9 cellular contexts compared by ENCODE assay signal in the genomic region with DNA sequence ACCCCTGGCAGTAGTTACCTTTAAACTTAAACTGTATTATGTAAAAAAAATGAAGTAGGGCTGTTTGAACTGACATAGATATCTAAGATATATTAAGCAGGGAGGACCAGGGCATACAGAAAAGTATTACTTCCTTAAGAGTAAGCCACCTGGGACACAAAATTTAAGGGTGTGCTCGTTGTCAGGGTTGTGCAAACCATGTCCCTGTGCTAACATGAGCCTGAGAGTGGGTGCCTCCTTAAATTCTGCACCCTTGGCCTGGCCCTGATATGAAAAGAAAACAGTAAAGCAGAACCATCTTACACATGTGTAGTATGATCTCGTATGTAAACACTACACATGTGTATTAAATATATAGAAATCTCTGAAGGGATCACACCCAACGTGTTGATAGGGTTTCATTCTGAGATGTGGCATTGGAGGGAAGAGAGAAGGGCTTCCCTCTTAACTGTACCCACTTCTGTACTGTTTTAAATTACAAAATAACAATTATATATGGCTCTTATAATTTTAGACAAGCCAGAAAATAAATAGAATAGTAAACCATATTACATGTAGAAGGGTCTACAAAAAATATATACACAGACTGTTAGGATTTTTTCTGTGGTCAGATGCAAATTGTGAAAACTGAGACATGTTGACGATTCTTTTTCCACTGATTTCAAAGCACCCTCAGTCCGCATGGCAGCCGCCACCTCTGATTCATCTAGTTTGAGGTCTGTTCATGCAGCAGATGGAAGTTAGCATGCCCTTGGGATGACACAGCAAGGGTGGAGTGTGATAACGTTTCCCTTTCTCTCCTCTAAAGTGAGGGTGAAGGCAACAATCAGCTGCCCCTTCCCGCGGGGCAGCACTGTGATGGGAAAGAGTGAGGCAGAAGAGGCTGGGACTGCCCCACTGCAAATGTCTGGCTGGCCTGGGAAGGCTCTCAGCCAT.
DNase-seq lines count a peak whose midpoint lies in the region; ATAC-seq lines count a peak whose summit lies in the region.
"Had no signal": no experiment of that assay in that cellular context is flagged by ENCODE, and none has a peak within 500 bp of the region (broad histone marks: within the 10 kb centered on the region; RNA-seq: fewer than 3 reads in every experiment).

No MANE protein-coding gene starts in this region.

- H2BK120ac ChIP-seq in trophoblast cell (ENCODE audit: insufficient read depth, low read length, poor library complexity): no peak overlapping the region

- H4K12ac ChIP-seq in trophoblast cell (ENCODE audit: low read depth, low read length): no peak overlapping the region

- H3K4me2 ChIP-seq in trophoblast cell (ENCODE audit: low read length): no peak overlapping the region

- H2BK12ac ChIP-seq in trophoblast cell (ENCODE audit: low read length): no peak overlapping the region

- H3K27me3 ChIP-seq in trophoblast cell (ENCODE audit: insufficient read depth, low read length): no peaks in the 10 kb centered on the region

- no peak overlapping the region for H3K14ac ChIP-seq in trophoblast cell (ENCODE audit: low read length)

- no peak overlapping the region for H2BK5ac ChIP-seq in trophoblast cell (ENCODE audit: low read depth, low read length, poor library complexity)

- no peak overlapping the region for H4K91ac ChIP-seq in trophoblast cell (ENCODE audit: low read depth, low read length)

- no peak overlapping the region for H3K23ac ChIP-seq in trophoblast cell (ENCODE audit: low read length)

- H3K9ac ChIP-seq in trophoblast cell (ENCODE audit: low read length): no peak overlapping the region

- H3K27ac ChIP-seq in trophoblast cell (ENCODE audit: low read depth, low read length): no peak overlapping the region

- no peak overlapping the region for H2AK5ac ChIP-seq in trophoblast cell (ENCODE audit: low read length)

- no peak overlapping the region for H3K4ac ChIP-seq in trophoblast cell (ENCODE audit: low read depth, low read length)

- no peak overlapping the region for H2AFZ ChIP-seq in trophoblast cell (ENCODE audit: insufficient read depth, low read length, poor library complexity)

- H3K79me1 ChIP-seq in trophoblast cell (ENCODE audit: low read length): no peaks in the 10 kb centered on the region

- DNase-seq in EH (ENCODE audit: low read depth): peak; percentile 58
- peak; percentile 38 for DNase-seq in amniotic stem cell (lab: John Stamatoyannopoulos, UW)
- peak; percentile 17 to 42 for DNase-seq in trophoblast cell
- no peak for DNase-seq in NCI-H526 treated with DMSO at 0.1 percent for 48 hours (lab: John Stamatoyannopoulos, UW)
- DNase-seq in DMS79 treated with DMSO at 0.1 percent for 48 hours (lab: John Stamatoyannopoulos, UW): no peak
- no peak for DNase-seq in COR-L47 (lab: John Stamatoyannopoulos, UW)
- DNase-seq: SW 1271 had no signal

- H3K79me2 ChIP-seq in trophoblast cell (ENCODE audit: control insufficient read depth, insufficient read depth, low read length, poor library complexity): no peaks in the 10 kb centered on the region

- no peak overlapping the region for H3K18ac ChIP-seq in trophoblast cell (ENCODE audit: low read length)

- no peaks in the 10 kb centered on the region for H3K9me3 ChIP-seq in trophoblast cell (ENCODE audit: insufficient read depth, low read depth, low read length)

- no peak overlapping the region for H4K8ac ChIP-seq in trophoblast cell (ENCODE audit: low read depth, low read length)

- ATAC-seq in HG03039 (IDR thresholded peaks at IDR 0.05; ENCODE audit: unreplicated experiment): peak; percentile 47
- ATAC-seq in HG02885 (IDR thresholded peaks at IDR 0.05; ENCODE audit: poor library complexity, unreplicated experiment): no peak

- no peaks in the 10 kb centered on the region for H3K36me3 ChIP-seq in trophoblast cell (ENCODE audit: control insufficient read depth in 1 of 2, insufficient read depth in 2 of 2, low read length in 2 of 2)

- no peak overlapping the region for H3K4me3 ChIP-seq in trophoblast cell (ENCODE audit: low read depth, low read length)

- no CpG with 5 or more reads among the region's 9 CpGs for WGBS in trophoblast cell (ENCODE audit: extremely low coverage, insufficient coverage, insufficient read length)

- no peaks in the 10 kb centered on the region for H3K4me1 ChIP-seq in trophoblast cell (ENCODE audit: control insufficient read depth in 1 of 2, insufficient read depth in 2 of 2, low read length in 2 of 2)

Comparison
In these comparisons a context has a peak if more than half of its experiments do, and no peak if none do; other contexts are left out.
1. DNase-seq: peak in EH (single experiment), amniotic stem cell (single experiment) and trophoblast cell (2 of 2); none in NCI-H526 treated with DMSO at 0.1 percent for 48 hours (single experiment), DMS79 treated with DMSO at 0.1 percent for 48 hours (single experiment) and COR-L47 (single experiment).